In genomic region chr22:17985606-17986005, GRCh38 we compare ENCODE assay signal across 1 cellular context.
TF ChIP-seq lines count a peak whose summit lies in the region.

No MANE protein-coding gene starts in this region.

TF ChIP-seq in endothelial cell of umbilical vein, 7 proteins besides CTCF, POLR2A, EP300 and RAD21:
- no peak for TF ChIP-seq FOS (IDR thresholded peaks at IDR 0.05; ENCODE audit: borderline replicate concordance, insufficient read depth, low read length)
- no peak for TF ChIP-seq JUN (IDR thresholded peaks at IDR 0.05; ENCODE audit: borderline replicate concordance, insufficient read depth, insufficient read length, low read depth)
- no peak for TF ChIP-seq MYC (IDR thresholded peaks at IDR 0.05; ENCODE audit: low read depth, low read length)
- TF ChIP-seq, protein P1, sequence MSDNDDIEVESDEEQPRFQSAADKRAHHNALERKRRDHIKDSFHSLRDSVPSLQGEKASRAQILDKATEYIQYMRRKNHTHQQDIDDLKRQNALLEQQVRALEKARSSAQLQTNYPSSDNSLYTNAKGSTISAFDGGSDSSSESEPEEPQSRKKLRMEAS (IDR thresholded peaks at IDR 0.05; ENCODE audit: insufficient read depth, insufficient read length): no peak
- no peak for TF ChIP-seq POLR2AphosphoS5 (IDR thresholded peaks at IDR 0.05; ENCODE audit: insufficient read depth, low read depth, low read length)
- no peak for TF ChIP-seq EZH2 (IDR thresholded peaks at IDR 0.05; ENCODE audit: borderline replicate concordance, low read depth, low read length, severe bottlenecking)
- TF ChIP-seq GATA2 (IDR thresholded peaks at IDR 0.05; ENCODE audit: insufficient read depth, insufficient read length, low read depth, low read length): no peak
